Comparison of ENCODE assay signal across 16 cellular contexts in the genomic region with DNA sequence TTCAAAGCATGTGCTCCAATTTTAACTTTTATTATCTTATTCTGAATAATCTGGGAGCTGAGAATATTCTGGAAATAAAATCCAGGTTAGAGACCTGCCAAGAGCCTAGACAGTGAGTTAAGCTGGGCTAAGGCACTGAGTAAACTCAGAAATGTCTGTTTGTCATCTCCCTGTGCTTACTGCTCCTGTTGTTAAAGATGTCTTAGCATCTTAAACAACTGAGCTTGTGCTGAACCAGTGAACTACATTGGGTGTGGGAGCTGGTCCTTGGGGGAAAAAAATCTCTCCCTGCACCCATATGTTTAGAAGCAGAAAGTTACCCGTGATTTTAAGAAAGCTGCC. TPM values are rescaled to one million over a fixed set of nuclear protein-coding genes. Genes with fewer than 3 reads are reported as not detected.
DNase-seq lines count a peak whose midpoint lies in the region; ATAC-seq and TF ChIP-seq lines count a peak whose summit lies in the region.
"Had no signal": no experiment of that assay in that cellular context is flagged by ENCODE, and none has a peak within 500 bp of the region (broad histone marks: within the 10 kb centered on the region; RNA-seq: fewer than 3 reads in every experiment).

No MANE protein-coding gene starts in this region.

- no peak for TF ChIP-seq EP300 in SK-N-SH (IDR thresholded peaks at IDR 0.05; ENCODE audit: borderline replicate concordance in 1 of 2, low read depth in 1 of 2, low read length in 1 of 2)

- no peaks in the 10 kb centered on the region for H3K36me3 ChIP-seq in SK-N-SH (replicated peaks in 1 of 2; ENCODE audit: control insufficient read depth in 1 of 2, insufficient read depth in 2 of 2, low read length in 1 of 2)
- H3K36me3 ChIP-seq in iPS-20b (ENCODE audit: insufficient read depth, low read depth, low read length), result no peaks in the 10 kb centered on the region
- H3K36me3 ChIP-seq: Peyer's patch, tibial nerve had no signal

- H3K9me3 ChIP-seq in SK-N-SH, result no peaks in the 10 kb centered on the region
- no peaks in the 10 kb centered on the region for H3K9me3 ChIP-seq in iPS-20b (ENCODE audit: insufficient read depth, low read depth, low read length)
- H3K9me3 ChIP-seq: Peyer's patch, tibial nerve had no signal

- no peaks in the 10 kb centered on the region for H3K9me2 ChIP-seq in SK-N-SH

- H3K79me2 ChIP-seq in SK-N-SH (ENCODE audit: insufficient read depth), result no peaks in the 10 kb centered on the region

- H3K9me3 Mint-ChIP-seq in Calu3 (ENCODE audit: low read depth, unreplicated experiment) (no peaks in the 10 kb centered on the region), progenitor cell of endocrine pancreas (ENCODE audit: low read depth) (no peaks in the 10 kb centered on the region), immature natural killer cell (no peaks in the 10 kb centered on the region)
- H3K9me3 Mint-ChIP-seq: activated T-helper 1 cell treated with anti-CD3 and anti-CD28 coated beads, Interleukin-12 subunit alpha, Interleukin-12 subunit beta, Interleukin-2, Interleukin-4 antibody, amounts not matched to agents 30 ng/mL and 10 ng/mL and 1 ng/mL, durations not matched to agents 14 hours and 24 hours and 36 hours had no signal

- TF ChIP-seq CTCF in Calu3 (IDR thresholded peaks at IDR 0.05; ENCODE audit: unreplicated experiment) (no peak), SK-N-SH (IDR thresholded peaks at IDR 0.05) (no peak), progenitor cell of endocrine pancreas (IDR thresholded peaks at IDR 0.05; ENCODE audit: unreplicated experiment) (no peak)

- H3K4me3 Mint-ChIP-seq in Calu3 (ENCODE audit: low read depth, unreplicated experiment) (no peak overlapping the region), progenitor cell of endocrine pancreas (ENCODE audit: low read depth) (no peak overlapping the region), immature natural killer cell (no peak overlapping the region)
- H3K4me3 Mint-ChIP-seq: activated T-helper 1 cell treated with anti-CD3 and anti-CD28 coated beads, Interleukin-12 subunit alpha, Interleukin-12 subunit beta, Interleukin-2, Interleukin-4 antibody, amounts not matched to agents 30 ng/mL and 10 ng/mL and 1 ng/mL, durations not matched to agents 14 hours and 24 hours and 36 hours; B cell had no signal

- DNase-seq in Calu3 (no peak), SK-N-SH (no peak), progenitor cell of endocrine pancreas (ENCODE audit: low spot score, unreplicated experiment) (no peak), AG20443 (ENCODE audit: low spot score) (no peak), immature natural killer cell (no peak), DMS53 (lab: John Stamatoyannopoulos, UW) (no peak)
- DNase-seq: DND-41; effector CD8-positive, alpha-beta T cell; NCI-H446; Peyer's patch; stimulated activated CD4-positive, alpha-beta T cell treated with anti-CD3 and anti-CD28 coated beads, Interleukin-15, amount 100 ng/mL, for 24 hours had no signal

- H3K27me3 ChIP-seq in SK-N-SH (ENCODE audit: insufficient read depth) (no peaks in the 10 kb centered on the region), iPS-20b (ENCODE audit: insufficient read depth, low read length) (peaks cover 70% of the 10 kb centered on the region)
- H3K27me3 ChIP-seq: Peyer's patch, tibial nerve had no signal

- POLR2A ChIA-PET in SK-N-SH (lab: Yijun Ruan, JAX), result no interaction called here

- CTCF ChIA-PET in Calu3 (lab: Charles Lee), result interaction anchor here (1.8 to 2.0 kb wide), 2 partner anchors 11 to 25 kb away, joined by 7 to 8 read pairs; a partner anchor contains a TSS
- CTCF ChIA-PET in SK-N-SH (lab: Yijun Ruan, JAX), result interaction anchor here (1.3 to 5.4 kb wide), 3 partner anchors 23 to 184 kb away, joined by 3 to 33 read pairs (median 11); a partner anchor contains a TSS

- no peak overlapping the region for H3K4me3 ChIP-seq in SK-N-SH (ENCODE audit: low read depth in 2 of 2, low read length in 1 of 2)
- peak overlapping the region; percentile 57; the same call in 1 of the 2 replicates for H3K4me3 ChIP-seq in iPS-20b (ENCODE audit: low read length)
- H3K4me3 ChIP-seq: Peyer's patch, tibial nerve had no signal

- no peaks in the 10 kb centered on the region for H3F3A ChIP-seq in SK-N-SH (replicated peaks; ENCODE audit: insufficient read depth)

- H3K27me3 Mint-ChIP-seq in Calu3 (ENCODE audit: unreplicated experiment) (no peaks in the 10 kb centered on the region), progenitor cell of endocrine pancreas (no peaks in the 10 kb centered on the region), immature natural killer cell (ENCODE audit: low read depth in 3 of 3) (peaks cover 0 to 15% (median 12%) of the 10 kb centered on the region in 3 donors)

- H2AFZ ChIP-seq in SK-N-SH (ENCODE audit: low read depth), result peak overlapping the region; percentile 80; the same call in 1 of the 2 replicates

- peak overlapping the region; percentile 66 to 85; a peak in 3 of 4 replicates for H3K27ac ChIP-seq in SK-N-SH (ENCODE audit: low read depth in 2 of 2, low read length in 1 of 2)
- no peak overlapping the region for H3K27ac ChIP-seq in iPS-20b (ENCODE audit: low read length)

- H4K20me1 ChIP-seq in SK-N-SH (ENCODE audit: insufficient read depth), result no peaks in the 10 kb centered on the region

- H3K9ac ChIP-seq in SK-N-SH, result peak overlapping the region; percentile 48; the same call in 1 of the 2 replicates
- peak overlapping the region; percentile 4; the same call in 1 of the 2 replicates for H3K9ac ChIP-seq in iPS-20b (ENCODE audit: low read depth, low read length)

- WGBS in SK-N-SH (ENCODE audit: low lambda C conversion rate), result 18% methylated on average over 1 of the region's 1 CpG

- peaks cover 3 to 16% of the 10 kb centered on the region in 2 experiments; a peak in 2 of 4 replicates for H3K4me1 ChIP-seq in SK-N-SH (ENCODE audit: control insufficient read depth in 1 of 2, insufficient read depth in 2 of 2, low read depth in 1 of 2, low read length in 1 of 2)
- peaks cover 31% of the 10 kb centered on the region for H3K4me1 ChIP-seq in iPS-20b (ENCODE audit: insufficient read depth, low read length)

- ATAC-seq in HG03135 (IDR thresholded peaks at IDR 0.05; ENCODE audit: unreplicated experiment), result no peak

- H3K4me1 Mint-ChIP-seq in Calu3 (ENCODE audit: low read depth, unreplicated experiment) (peaks cover 52% of the 10 kb centered on the region), progenitor cell of endocrine pancreas (ENCODE audit: low read depth) (peaks cover 21% of the 10 kb centered on the region), immature natural killer cell (no peaks in the 10 kb centered on the region)
- H3K4me1 Mint-ChIP-seq: B cell had no signal

- H3K4me2 ChIP-seq in SK-N-SH, result peak overlapping the region; percentile 46; the same call in 1 of the 2 replicates

- BruUV-seq in Calu3 (replicated peaks; lab: Mats Ljungman, UMichigan), result no TSS peak

- H3K27ac Mint-ChIP-seq in Calu3 (ENCODE audit: unreplicated experiment), result peak overlapping the region; percentile 38
- peak overlapping the region; percentile 96 for H3K27ac Mint-ChIP-seq in progenitor cell of endocrine pancreas
- no peak overlapping the region for H3K27ac Mint-ChIP-seq in immature natural killer cell
- H3K27ac Mint-ChIP-seq: activated T-helper 1 cell treated with anti-CD3 and anti-CD28 coated beads, Interleukin-12 subunit alpha, Interleukin-12 subunit beta, Interleukin-2, Interleukin-4 antibody, amounts not matched to agents 30 ng/mL and 10 ng/mL and 1 ng/mL, durations not matched to agents 14 hours and 24 hours and 36 hours; B cell had no signal

- no peak for TF ChIP-seq RAD21 in SK-N-SH (IDR thresholded peaks at IDR 0.05; ENCODE audit: low read length)

- H3K36me3 Mint-ChIP-seq in Calu3 (ENCODE audit: insufficient read depth, unreplicated experiment), result no peaks in the 10 kb centered on the region
- no peaks in the 10 kb centered on the region for H3K36me3 Mint-ChIP-seq in progenitor cell of endocrine pancreas (ENCODE audit: insufficient read depth)
- no peaks in the 10 kb centered on the region for H3K36me3 Mint-ChIP-seq in immature natural killer cell

- intact Hi-C loops in Calu3 (cut with micrococcal nuclease; ENCODE audit: unreplicated experiment), result no loop called here

TF ChIP-seq in SK-N-SH, 30 proteins besides CTCF, POLR2A, EP300 and RAD21 (continues in another document):
- TF ChIP-seq TAF1 (IDR thresholded peaks at IDR 0.05; ENCODE audit: borderline replicate concordance, low read depth, low read length) (no peak), FOXJ3 (CRISPR knock-in tag; IDR thresholded peaks at IDR 0.05) (no peak)
- TF ChIP-seq, protein P1, sequence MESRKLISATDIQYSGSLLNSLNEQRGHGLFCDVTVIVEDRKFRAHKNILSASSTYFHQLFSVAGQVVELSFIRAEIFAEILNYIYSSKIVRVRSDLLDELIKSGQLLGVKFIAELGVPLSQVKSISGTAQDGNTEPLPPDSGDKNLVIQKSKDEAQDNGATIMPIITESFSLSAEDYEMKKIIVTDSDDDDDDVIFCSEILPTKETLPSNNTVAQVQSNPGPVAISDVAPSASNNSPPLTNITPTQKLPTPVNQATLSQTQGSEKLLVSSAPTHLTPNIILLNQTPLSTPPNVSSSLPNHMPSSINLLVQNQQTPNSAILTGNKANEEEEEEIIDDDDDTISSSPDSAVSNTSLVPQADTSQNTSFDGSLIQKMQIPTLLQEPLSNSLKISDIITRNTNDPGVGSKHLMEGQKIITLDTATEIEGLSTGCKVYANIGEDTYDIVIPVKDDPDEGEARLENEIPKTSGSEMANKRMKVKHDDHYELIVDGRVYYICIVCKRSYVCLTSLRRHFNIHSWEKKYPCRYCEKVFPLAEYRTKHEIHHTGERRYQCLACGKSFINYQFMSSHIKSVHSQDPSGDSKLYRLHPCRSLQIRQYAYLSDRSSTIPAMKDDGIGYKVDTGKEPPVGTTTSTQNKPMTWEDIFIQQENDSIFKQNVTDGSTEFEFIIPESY (IDR thresholded peaks at IDR 0.05; ENCODE audit: borderline replicate concordance, low read depth), result no peak

RNA-seq across cellular contexts. Expression of a gene that starts 25.0 kb away (rescaled TPM):
- total RNA-seq in Calu3 (2022), result 54.2 and 56.5 TPM in 2 replicates
- 39.7 and 49.0 TPM in 2 replicates for polyA plus RNA-seq in SK-N-SH (2012; rRNA removed)
- polyA plus RNA-seq in SK-N-SH (2012; cell fraction: cytosol; rRNA removed), result 46.8 and 49.0 TPM in 2 replicates
- 47.8 and 72.0 TPM in 2 replicates for polyA plus RNA-seq in SK-N-SH (2012; cell fraction: nucleus; rRNA removed)
- 90.2 and 101 TPM in 2 replicates for total RNA-seq in progenitor cell of endocrine pancreas
- polyA plus RNA-seq in immature natural killer cell, result 10 to 100 TPM; 30.2 to 75.4 (median 46.4) TPM

RNA-seq across cellular contexts. Expression of a gene that starts 49.0 kb away (rescaled TPM):
- total RNA-seq in Calu3 (2022) (10.8 and 11.1 TPM in 2 replicates), progenitor cell of endocrine pancreas (0.89 and 2.9 TPM in 2 replicates)
- polyA plus RNA-seq in SK-N-SH (2012; rRNA removed) (25.3 and 31.9 TPM in 2 replicates), immature natural killer cell (under 1 TPM; 0.55 to 0.97 (median 0.65) TPM)
- 20.4 and 32.3 TPM in 2 replicates for polyA plus RNA-seq in SK-N-SH (2012; cell fraction: cytosol; rRNA removed)
- 48.4 and 52.0 TPM in 2 replicates for polyA plus RNA-seq in SK-N-SH (2012; cell fraction: nucleus; rRNA removed)

Comparison
In these comparisons a context has a peak if more than half of its experiments do, and no peak if none do; other contexts are left out.
1. H3K27ac Mint-ChIP-seq: peak in Calu3 (single experiment) and progenitor cell of endocrine pancreas (single experiment); none in immature natural killer cell (0 of 6).